8 cellular contexts compared by ENCODE assay signal in the genomic region with DNA sequence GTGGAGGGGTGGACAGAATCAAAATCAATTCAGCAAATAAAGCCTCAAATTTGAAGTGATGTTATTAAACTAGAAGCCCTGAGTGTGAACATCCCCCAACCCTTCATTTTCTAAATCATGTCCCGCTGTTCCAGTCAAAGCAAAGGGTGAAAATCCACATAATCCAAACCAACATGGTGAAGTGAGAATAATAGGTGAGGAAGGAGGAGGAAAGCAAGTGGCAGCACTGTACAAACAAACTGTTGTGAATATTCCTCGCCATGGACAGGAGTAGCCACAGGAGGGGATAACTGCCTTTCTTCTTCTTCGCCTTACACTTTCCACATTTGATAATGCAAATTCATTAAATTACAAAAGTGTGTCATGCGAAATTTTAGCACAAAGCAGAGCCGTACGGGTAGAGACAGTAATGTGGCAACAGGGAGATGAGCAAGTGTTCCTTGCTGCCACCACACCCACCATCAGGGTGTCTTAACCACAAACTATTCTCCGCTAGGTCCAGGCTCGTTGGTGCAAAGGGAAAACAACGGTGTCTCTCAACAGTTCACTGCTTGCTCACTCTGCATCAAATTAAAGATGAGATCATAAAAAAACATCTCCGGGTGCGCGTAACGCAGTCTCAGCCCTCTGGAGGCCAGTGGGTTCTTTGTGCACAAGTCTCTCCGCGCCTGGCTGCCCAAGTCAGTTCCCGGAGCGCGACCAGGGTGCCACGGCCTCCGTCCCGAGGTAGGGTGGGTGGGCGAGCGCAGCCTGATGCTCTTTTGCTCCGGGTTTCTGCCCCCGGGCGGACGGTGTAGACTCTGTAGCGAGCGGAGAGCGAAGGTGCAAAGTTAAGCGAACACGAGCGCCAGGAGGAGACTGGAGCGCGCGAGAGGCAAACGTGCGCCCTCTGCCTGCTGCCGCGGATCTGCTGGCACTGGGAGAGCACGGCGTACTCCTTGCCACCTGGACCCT. TPM values are rescaled to one million over a fixed set of nuclear protein-coding genes. Genes with fewer than 3 reads are reported as not detected.
DNase-seq lines count a peak whose midpoint lies in the region; ATAC-seq and TF ChIP-seq lines count a peak whose summit lies in the region.

No MANE protein-coding gene starts in this region.

- H3K9me3 ChIP-seq in Caco-2 = no peaks in the 10 kb centered on the region

- no peaks in the 10 kb centered on the region for H3K9me3 Mint-ChIP-seq in Caco-2 (ENCODE audit: unreplicated experiment)

- POLR2A ChIA-PET in Caco-2 (lab: Charles Lee) = no interaction called here

- H3K4me1 ChIP-seq in Caco-2 = no peaks in the 10 kb centered on the region

- no TSS peak for BruUV-seq in Caco-2 (replicated peaks; lab: Mats Ljungman, UMichigan)

- H3K4me1 Mint-ChIP-seq in Caco-2 (ENCODE audit: low read depth, unreplicated experiment) = no peaks in the 10 kb centered on the region

- H3K27me3 Mint-ChIP-seq in Caco-2 (ENCODE audit: insufficient read depth, unreplicated experiment) = no peaks in the 10 kb centered on the region

- CTCF ChIA-PET in Caco-2 (lab: Charles Lee) = no interaction called here

- H3K4me3 ChIP-seq in Caco-2 (ENCODE audit: low read depth, low read length) = peak overlapping the region; percentile 30

- no peaks in the 10 kb centered on the region for H3K27me3 ChIP-seq in Caco-2 (replicated peaks; ENCODE audit: control insufficient read depth, insufficient read depth, low read length)

- peak; percentile 85 for ATAC-seq in GM19452 (IDR thresholded peaks at IDR 0.05; ENCODE audit: unreplicated experiment)
- peak; percentile 93 for ATAC-seq in HG03460 (IDR thresholded peaks at IDR 0.05; ENCODE audit: unreplicated experiment)
- ATAC-seq in SK-N-SH treated with all-trans-retinoic acid at 6 μM for 48 hours = peak; percentile 99
- peak; percentile 97 for ATAC-seq in left lobe of liver

- H3K36me3 Mint-ChIP-seq in Caco-2 (ENCODE audit: insufficient read depth, unreplicated experiment) = no peaks in the 10 kb centered on the region

- intact Hi-C loops in Caco-2 (cut with micrococcal nuclease; ENCODE audit: unreplicated experiment) = loop anchor here (1.0 to 5.0 kb wide), 2 partner anchors 738 to 911 kb away; no protein-coding TSS in a partner anchor

- TF ChIP-seq CTCF in Caco-2 (IDR thresholded peaks at IDR 0.05; ENCODE audit: insufficient read depth in 1 of 2, low read depth in 1 of 2, low read length in 1 of 2, severe bottlenecking in 1 of 2, unreplicated experiment in 1 of 2) = peak; percentile 49 to 83

- no peaks in the 10 kb centered on the region for H3K36me3 ChIP-seq in Caco-2 (ENCODE audit: control insufficient read depth, insufficient read depth, low read length)

- peak overlapping the region; percentile 67 for H3K4me3 Mint-ChIP-seq in Caco-2 (ENCODE audit: unreplicated experiment)

- DNase-seq in Caco-2 (peak; percentile 61 to 67), dedifferentiated amniotic fluid mesenchymal stem cell (ENCODE audit: extremely low spot score) (peak; percentile 42), left lobe of liver (ENCODE audit: low spot score) (peak; percentile 50), OCI-M2 (lab: John Stamatoyannopoulos, UW; ENCODE audit: unreplicated experiment) (no peak)
- peak; percentile 19 to 25 for DNase-seq in stimulated activated CD4-positive, alpha-beta T cell treated with anti-CD3 and anti-CD28 coated beads, Interleukin-4, amount 100 ng/mL, for 48 hours (ENCODE audit: low read depth in 2 of 2)

- no peak overlapping the region for H3K27ac Mint-ChIP-seq in Caco-2 (ENCODE audit: unreplicated experiment)

TF ChIP-seq in SK-N-SH treated with all-trans-retinoic acid at 6 μM for 48 hours, 23 proteins besides CTCF, POLR2A, EP300 and RAD21:
- no peak for TF ChIP-seq TCF4 (CRISPR knock-in tag; IDR thresholded peaks at IDR 0.05; ENCODE audit: borderline replicate concordance)
- TF ChIP-seq ZNF8 (CRISPR knock-in tag; IDR thresholded peaks at IDR 0.05) = no peak
- TF ChIP-seq, protein P1, sequence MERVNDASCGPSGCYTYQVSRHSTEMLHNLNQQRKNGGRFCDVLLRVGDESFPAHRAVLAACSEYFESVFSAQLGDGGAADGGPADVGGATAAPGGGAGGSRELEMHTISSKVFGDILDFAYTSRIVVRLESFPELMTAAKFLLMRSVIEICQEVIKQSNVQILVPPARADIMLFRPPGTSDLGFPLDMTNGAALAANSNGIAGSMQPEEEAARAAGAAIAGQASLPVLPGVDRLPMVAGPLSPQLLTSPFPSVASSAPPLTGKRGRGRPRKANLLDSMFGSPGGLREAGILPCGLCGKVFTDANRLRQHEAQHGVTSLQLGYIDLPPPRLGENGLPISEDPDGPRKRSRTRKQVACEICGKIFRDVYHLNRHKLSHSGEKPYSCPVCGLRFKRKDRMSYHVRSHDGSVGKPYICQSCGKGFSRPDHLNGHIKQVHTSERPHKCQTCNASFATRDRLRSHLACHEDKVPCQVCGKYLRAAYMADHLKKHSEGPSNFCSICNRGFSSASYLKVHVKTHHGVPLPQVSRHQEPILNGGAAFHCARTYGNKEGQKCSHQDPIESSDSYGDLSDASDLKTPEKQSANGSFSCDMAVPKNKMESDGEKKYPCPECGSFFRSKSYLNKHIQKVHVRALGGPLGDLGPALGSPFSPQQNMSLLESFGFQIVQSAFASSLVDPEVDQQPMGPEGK (CRISPR knock-in tag; IDR thresholded peaks at IDR 0.05; ENCODE audit: borderline replicate concordance) = no peak
- TF ChIP-seq BACH2 (CRISPR knock-in tag; IDR thresholded peaks at IDR 0.05; ENCODE audit: borderline replicate concordance) = no peak
- TF ChIP-seq ZC3H10 (CRISPR knock-in tag; IDR thresholded peaks at IDR 0.05) = no peak
- no peak for TF ChIP-seq ZNF565 (CRISPR knock-in tag; conservative IDR thresholded peaks at IDR 0.05; ENCODE audit: low read depth)
- TF ChIP-seq, protein P2, sequence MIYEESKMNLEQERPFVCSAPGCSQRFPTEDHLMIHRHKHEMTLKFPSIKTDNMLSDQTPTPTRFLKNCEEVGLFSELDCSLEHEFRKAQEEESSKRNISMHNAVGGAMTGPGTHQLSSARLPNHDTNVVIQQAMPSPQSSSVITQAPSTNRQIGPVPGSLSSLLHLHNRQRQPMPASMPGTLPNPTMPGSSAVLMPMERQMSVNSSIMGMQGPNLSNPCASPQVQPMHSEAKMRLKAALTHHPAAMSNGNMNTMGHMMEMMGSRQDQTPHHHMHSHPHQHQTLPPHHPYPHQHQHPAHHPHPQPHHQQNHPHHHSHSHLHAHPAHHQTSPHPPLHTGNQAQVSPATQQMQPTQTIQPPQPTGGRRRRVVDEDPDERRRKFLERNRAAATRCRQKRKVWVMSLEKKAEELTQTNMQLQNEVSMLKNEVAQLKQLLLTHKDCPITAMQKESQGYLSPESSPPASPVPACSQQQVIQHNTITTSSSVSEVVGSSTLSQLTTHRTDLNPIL (CRISPR knock-in tag; IDR thresholded peaks at IDR 0.05; ENCODE audit: low read depth) = no peak
- no peak for TF ChIP-seq ISL1 (CRISPR knock-in tag; IDR thresholded peaks at IDR 0.05)
- no peak for TF ChIP-seq ARNTL (CRISPR knock-in tag; IDR thresholded peaks at IDR 0.05; ENCODE audit: borderline replicate concordance, low read depth)
- TF ChIP-seq, protein P3, sequence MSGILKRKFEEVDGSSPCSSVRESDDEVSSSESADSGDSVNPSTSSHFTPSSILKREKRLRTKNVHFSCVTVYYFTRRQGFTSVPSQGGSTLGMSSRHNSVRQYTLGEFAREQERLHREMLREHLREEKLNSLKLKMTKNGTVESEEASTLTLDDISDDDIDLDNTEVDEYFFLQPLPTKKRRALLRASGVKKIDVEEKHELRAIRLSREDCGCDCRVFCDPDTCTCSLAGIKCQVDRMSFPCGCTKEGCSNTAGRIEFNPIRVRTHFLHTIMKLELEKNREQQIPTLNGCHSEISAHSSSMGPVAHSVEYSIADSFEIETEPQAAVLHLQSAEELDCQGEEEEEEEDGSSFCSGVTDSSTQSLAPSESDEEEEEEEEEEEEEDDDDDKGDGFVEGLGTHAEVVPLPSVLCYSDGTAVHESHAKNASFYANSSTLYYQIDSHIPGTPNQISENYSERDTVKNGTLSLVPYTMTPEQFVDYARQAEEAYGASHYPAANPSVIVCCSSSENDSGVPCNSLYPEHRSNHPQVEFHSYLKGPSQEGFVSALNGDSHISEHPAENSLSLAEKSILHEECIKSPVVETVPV (CRISPR knock-in tag; IDR thresholded peaks at IDR 0.05) = no peak
- TF ChIP-seq PPARA (CRISPR knock-in tag; IDR thresholded peaks at IDR 0.05; ENCODE audit: borderline replicate concordance) = no peak
- no peak for TF ChIP-seq TOX (CRISPR knock-in tag; IDR thresholded peaks at IDR 0.05; ENCODE audit: borderline replicate concordance)
- no peak for TF ChIP-seq RARB (CRISPR knock-in tag; IDR thresholded peaks at IDR 0.05)
- TF ChIP-seq, protein P4, sequence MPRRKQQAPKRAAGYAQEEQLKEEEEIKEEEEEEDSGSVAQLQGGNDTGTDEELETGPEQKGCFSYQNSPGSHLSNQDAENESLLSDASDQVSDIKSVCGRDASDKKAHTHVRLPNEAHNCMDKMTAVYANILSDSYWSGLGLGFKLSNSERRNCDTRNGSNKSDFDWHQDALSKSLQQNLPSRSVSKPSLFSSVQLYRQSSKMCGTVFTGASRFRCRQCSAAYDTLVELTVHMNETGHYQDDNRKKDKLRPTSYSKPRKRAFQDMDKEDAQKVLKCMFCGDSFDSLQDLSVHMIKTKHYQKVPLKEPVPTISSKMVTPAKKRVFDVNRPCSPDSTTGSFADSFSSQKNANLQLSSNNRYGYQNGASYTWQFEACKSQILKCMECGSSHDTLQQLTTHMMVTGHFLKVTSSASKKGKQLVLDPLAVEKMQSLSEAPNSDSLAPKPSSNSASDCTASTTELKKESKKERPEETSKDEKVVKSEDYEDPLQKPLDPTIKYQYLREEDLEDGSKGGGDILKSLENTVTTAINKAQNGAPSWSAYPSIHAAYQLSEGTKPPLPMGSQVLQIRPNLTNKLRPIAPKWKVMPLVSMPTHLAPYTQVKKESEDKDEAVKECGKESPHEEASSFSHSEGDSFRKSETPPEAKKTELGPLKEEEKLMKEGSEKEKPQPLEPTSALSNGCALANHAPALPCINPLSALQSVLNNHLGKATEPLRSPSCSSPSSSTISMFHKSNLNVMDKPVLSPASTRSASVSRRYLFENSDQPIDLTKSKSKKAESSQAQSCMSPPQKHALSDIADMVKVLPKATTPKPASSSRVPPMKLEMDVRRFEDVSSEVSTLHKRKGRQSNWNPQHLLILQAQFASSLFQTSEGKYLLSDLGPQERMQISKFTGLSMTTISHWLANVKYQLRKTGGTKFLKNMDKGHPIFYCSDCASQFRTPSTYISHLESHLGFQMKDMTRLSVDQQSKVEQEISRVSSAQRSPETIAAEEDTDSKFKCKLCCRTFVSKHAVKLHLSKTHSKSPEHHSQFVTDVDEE (CRISPR knock-in tag; IDR thresholded peaks at IDR 0.05) = no peak
- no peak for TF ChIP-seq ESRRG (CRISPR knock-in tag; IDR thresholded peaks at IDR 0.05)
- TF ChIP-seq ZFP30 (CRISPR knock-in tag; IDR thresholded peaks at IDR 0.05) = no peak
TF ChIP-seq in SK-N-SH treated with all-trans-retinoic acid at 6 μM for 48 hours: peak in this region for 0.

RNA-seq across cellular contexts. Expression of a gene that starts 6.7 kb away (rescaled TPM):
- not detected in 2 replicates for total RNA-seq in Caco-2 (2022)
- 1.5 TPM for total RNA-seq in left lobe of liver
